7 cellular contexts compared by ENCODE assay signal in genomic region chr10:3482200-3482993, GRCh38.
DNase-seq lines count a peak whose midpoint lies in the region; ATAC-seq and TF ChIP-seq lines count a peak whose summit lies in the region.

No MANE protein-coding gene starts in this region.

- 7 to 14% methylated on average over 16 to 17 of the region's 17 CpGs for WGBS in esophagus squamous epithelium, 2 donors

- TF ChIP-seq CTCF in GM13977 (IDR thresholded peaks at IDR 0.05; ENCODE audit: extremely low read depth, insufficient read depth, missing control alignments) (no peak), Peyer's patch (IDR thresholded peaks at IDR 0.05) (no peak), esophagus squamous epithelium (IDR thresholded peaks at IDR 0.05) (no peak), omental fat pad (IDR thresholded peaks at IDR 0.05) (no peak)

- DNase-seq in GM13977 (ENCODE audit: low spot score) (peak; percentile 52), HT-29 (ENCODE audit: low spot score) (peak; percentile 89), Peyer's patch (peak in 1 of 3 donors; percentile 70), esophagus squamous epithelium (lab: John Stamatoyannopoulos, UW) (no peak), omental fat pad (ENCODE audit: low spot score) (no peak), G401 (ENCODE audit: low spot score) (no peak)

- H3K4me1 ChIP-seq in Peyer's patch (peaks cover 0 to 35% (median 6%) of the 10 kb centered on the region in 4 donors), esophagus squamous epithelium (peaks cover 17 to 68% (median 37%) of the 10 kb centered on the region in 3 donors)

- ATAC-seq in omental fat pad (ENCODE audit: low FRiP score) (peak; percentile 83), GM21723 (IDR thresholded peaks at IDR 0.05; ENCODE audit: unreplicated experiment) (no peak)

- H3K9me3 ChIP-seq in Peyer's patch (no peaks in the 10 kb centered on the region), esophagus squamous epithelium (no peaks in the 10 kb centered on the region)

- H3K4me3 ChIP-seq in Peyer's patch: no peak overlapping the region
- H3K4me3 ChIP-seq in esophagus squamous epithelium: peak overlapping the region in 1 of 4 donors; percentile 48

- intact Hi-C loops in esophagus squamous epithelium (cut with DNase I): loop anchor here (10.0 kb wide), 1 partner anchor 292 kb away; no protein-coding TSS in a partner anchor

- H3K27me3 ChIP-seq in Peyer's patch: no peaks in the 10 kb centered on the region
- no peaks in the 10 kb centered on the region for H3K27me3 ChIP-seq in esophagus squamous epithelium

- H3K36me3 ChIP-seq in Peyer's patch (no peaks in the 10 kb centered on the region), esophagus squamous epithelium (no peaks in the 10 kb centered on the region)

- TF ChIP-seq POLR2A in Peyer's patch (IDR thresholded peaks at IDR 0.05) (no peak), esophagus squamous epithelium (IDR thresholded peaks at IDR 0.05) (peak in 2 of 4 donors; percentile 25 to 39)

- in situ Hi-C loops in GM13977 (cut with MboI; ENCODE audit: low pct_unique_long_range_greater_than_20kb, low sequenced_read_pairs, unreplicated experiment): no loop called here
- in situ Hi-C loops in G401 (cut with HindIII; ENCODE audit: low sequenced_read_pairs): no loop called here

- H3K27ac ChIP-seq in Peyer's patch: peak overlapping the region in 3 of 4 donors; percentile 35 to 45 (median 38)
- peak overlapping the region; percentile 67 to 84 (median 82) for H3K27ac ChIP-seq in esophagus squamous epithelium

Comparison
In these comparisons a context has a peak if more than half of its experiments do, and no peak if none do; other contexts are left out.
1. DNase-seq: peak in GM13977 (single experiment) and HT-29 (single experiment); none in esophagus squamous epithelium (single experiment), omental fat pad (single experiment) and G401 (single experiment).